In the genomic region with DNA sequence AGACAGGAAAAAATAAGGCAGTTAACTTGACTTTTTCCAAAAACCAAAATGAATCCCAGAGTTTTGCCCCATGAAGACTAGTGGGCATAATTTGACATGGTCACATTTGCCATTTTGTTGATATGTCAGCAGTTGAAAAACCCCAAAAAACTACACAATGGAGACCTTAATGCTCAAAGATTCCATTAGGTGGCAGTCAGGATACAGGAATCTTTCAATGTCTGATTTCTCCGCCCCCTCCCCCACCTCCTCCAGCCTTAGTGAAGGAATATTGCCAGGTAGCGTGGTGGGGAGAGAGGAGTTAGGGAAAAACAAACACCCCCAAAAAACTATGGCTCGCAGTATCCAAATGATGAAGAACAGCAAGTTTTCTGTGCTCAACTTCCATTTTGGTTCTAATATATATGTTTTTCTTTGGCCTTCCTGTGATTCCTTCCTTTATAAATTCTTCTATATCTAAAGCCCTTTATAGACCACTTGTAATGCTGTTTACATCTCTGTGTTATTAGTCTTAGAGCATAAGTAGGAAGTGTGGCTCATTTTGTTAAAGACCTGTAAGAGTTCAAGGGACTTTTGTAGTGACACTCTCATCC, we compare ENCODE assay signal across 1 cellular context.
A peak's percentile ranks its signal among the peaks of the same experiment; 100 is the strongest.
TF ChIP-seq lines count a peak whose summit lies in the region.

No MANE protein-coding gene starts in this region.

TF ChIP-seq in GM23338, 12 proteins besides CTCF, POLR2A, EP300 and RAD21 (continued from another document):
- 0 out of 2 replicates have a peak, but pooled peaks have one; percentile 3 for TF ChIP-seq CREB1 (CRISPR knock-in tag; IDR thresholded peaks at IDR 0.05; ENCODE audit: low read depth)
- TF ChIP-seq NANOG (IDR thresholded peaks at IDR 0.05; ENCODE audit: borderline replicate concordance): no peak
